8 cellular contexts compared by ENCODE assay signal in genomic region chr13:41053384-41053826, GRCh38. TPM values are rescaled to one million over a fixed set of nuclear protein-coding genes. Genes with fewer than 3 reads are reported as not detected.
A peak's percentile ranks its signal among the peaks of the same experiment; 100 is the strongest.
DNase-seq lines count a peak whose midpoint lies in the region; ATAC-seq and TF ChIP-seq lines count a peak whose summit lies in the region.

No MANE protein-coding gene starts in this region.

- POLR2A ChIA-PET in activated CD4-positive, alpha-beta memory T cell treated with anti-CD3 and anti-CD28 coated beads for 36 hours (lab: Charles Lee): no interaction called here

- H3K27ac Mint-ChIP-seq in activated CD4-positive, alpha-beta memory T cell treated with anti-CD3 and anti-CD28 coated beads for 36 hours: no peak overlapping the region

- H3K4me1 Mint-ChIP-seq in activated CD4-positive, alpha-beta memory T cell treated with anti-CD3 and anti-CD28 coated beads for 36 hours (ENCODE audit: low read depth): peaks cover 56% of the 10 kb centered on the region

- H3K4me2 ChIP-seq in Loucy (ENCODE audit: low read depth, low read length, poor library complexity, severe bottlenecking): peak overlapping the region; percentile 96

- peaks cover 100% of the 10 kb centered on the region for H3K79me2 ChIP-seq in Loucy (ENCODE audit: insufficient read depth, low read length)

- no peaks in the 10 kb centered on the region for H3K9me3 ChIP-seq in Loucy (ENCODE audit: insufficient read depth, low read depth, low read length)
- no peaks in the 10 kb centered on the region for H3K9me3 ChIP-seq in thoracic aorta

- H3K27me3 Mint-ChIP-seq in activated CD4-positive, alpha-beta memory T cell treated with anti-CD3 and anti-CD28 coated beads for 36 hours: no peaks in the 10 kb centered on the region

- H3K36me3 ChIP-seq in Loucy (ENCODE audit: insufficient read depth, low read length) (no peaks in the 10 kb centered on the region), thoracic aorta (no peaks in the 10 kb centered on the region)

- H3K4me1 ChIP-seq in Loucy (ENCODE audit: insufficient read depth, low read length, poor library complexity, severe bottlenecking) (peaks cover 63% of the 10 kb centered on the region), thoracic aorta (ENCODE audit: control insufficient read depth in 1 of 2, low read depth in 2 of 2) (peaks cover 45 to 74% of the 10 kb centered on the region in 2 donors)

- H4K20me1 ChIP-seq in Loucy (ENCODE audit: insufficient read depth, low read length, poor library complexity, severe bottlenecking): peaks cover 42% of the 10 kb centered on the region

- TF ChIP-seq CTCF in Loucy (conservative IDR thresholded peaks at IDR 0.05; ENCODE audit: low read length): no peak
- no peak for TF ChIP-seq CTCF in thoracic aorta (IDR thresholded peaks at IDR 0.05)

- H3K9ac ChIP-seq in Loucy (ENCODE audit: low read depth, low read length, poor library complexity, severe bottlenecking): no peak overlapping the region

- CTCF ChIA-PET in activated CD4-positive, alpha-beta memory T cell treated with anti-CD3 and anti-CD28 coated beads for 36 hours (lab: Charles Lee): interaction anchor here (0.6 to 4.1 kb wide), 27 partner anchors 9 to 291 kb away, joined by 3 to 38 read pairs (median 5); partner anchors contain the start of genes ELF1, MTRF1 and SLC25A15

- H3K9me3 Mint-ChIP-seq in activated CD4-positive, alpha-beta memory T cell treated with anti-CD3 and anti-CD28 coated beads for 36 hours: no peaks in the 10 kb centered on the region

- H3K4me3 ChIP-seq in Loucy (ENCODE audit: low read length, poor library complexity, severe bottlenecking) (peak overlapping the region; percentile 90), thoracic aorta (peak overlapping the region; percentile 33)

- intact Hi-C loops in activated CD4-positive, alpha-beta memory T cell treated with anti-CD3 and anti-CD28 coated beads for 36 hours (cut with micrococcal nuclease): no loop called here

- DNase-seq in AG20443 (ENCODE audit: low spot score) (peak; percentile 38), fibroblast of gingiva (ENCODE audit: low read depth) (peak; percentile 83), thoracic aorta (ENCODE audit: low spot score) (no peak), iPS-NIHi11 (ENCODE audit: low spot score) (no peak), NCI-H2081 treated with DMSO at 0.1 percent for 48 hours (lab: John Stamatoyannopoulos, UW) (no peak)
- DNase-seq in activated CD4-positive, alpha-beta memory T cell treated with anti-CD3 and anti-CD28 coated beads for 36 hours: no peak

- ATAC-seq in GM21423 (IDR thresholded peaks at IDR 0.05; ENCODE audit: unreplicated experiment) (peak; percentile 90), thoracic aorta (ENCODE audit: insufficient number of reproducible peaks, low FRiP score, low read depth) (peak; percentile 39)

- H3K36me3 Mint-ChIP-seq in activated CD4-positive, alpha-beta memory T cell treated with anti-CD3 and anti-CD28 coated beads for 36 hours: peaks cover 2% of the 10 kb centered on the region

- no peaks in the 10 kb centered on the region for H3F3A ChIP-seq in Loucy (ENCODE audit: low read depth)

- no peak overlapping the region for H2AFZ ChIP-seq in Loucy (ENCODE audit: low read length)

- no peak overlapping the region for H3K4me3 Mint-ChIP-seq in activated CD4-positive, alpha-beta memory T cell treated with anti-CD3 and anti-CD28 coated beads for 36 hours

- H3K27me3 ChIP-seq in Loucy (ENCODE audit: insufficient read depth, low read length, poor library complexity, severe bottlenecking) (no peaks in the 10 kb centered on the region), thoracic aorta (replicated peaks; ENCODE audit: insufficient read depth) (no peaks in the 10 kb centered on the region)

- H3K9me2 ChIP-seq in Loucy (replicated peaks; ENCODE audit: low read depth, low read length): no peaks in the 10 kb centered on the region

- H3K27ac ChIP-seq in thoracic aorta: peak overlapping the region; percentile 43 to 62

RNA-seq across cellular contexts. Expression of gene WBP4, which starts 7.9 kb away (rescaled TPM):
- total RNA-seq in thoracic aorta: 10 to 100 TPM; 11.1 to 16.5 TPM
- 10 to 100 TPM; 12.6 to 13.5 TPM for total RNA-seq in activated CD4-positive, alpha-beta memory T cell treated with anti-CD3 and anti-CD28 coated beads for 36 hours

RNA-seq across cellular contexts. Expression of gene ELF1, which starts 34.3 kb away (rescaled TPM):
- total RNA-seq in thoracic aorta: 10 to 100 TPM; 54.7 to 99.9 TPM
- 10 to 100 TPM; 70.8 to 71.2 TPM for total RNA-seq in activated CD4-positive, alpha-beta memory T cell treated with anti-CD3 and anti-CD28 coated beads for 36 hours

Comparison
In these comparisons a context has a peak if more than half of its experiments do, and no peak if none do; other contexts are left out.
1. DNase-seq: peak in AG20443 (single experiment) and fibroblast of gingiva (single experiment); none in thoracic aorta (single experiment), iPS-NIHi11 (single experiment), activated CD4-positive, alpha-beta memory T cell treated with anti-CD3 and anti-CD28 coated beads for 36 hours (single experiment) and NCI-H2081 treated with DMSO at 0.1 percent for 48 hours (single experiment).